ENCODE assay signal across 8 cellular contexts in the genomic region with DNA sequence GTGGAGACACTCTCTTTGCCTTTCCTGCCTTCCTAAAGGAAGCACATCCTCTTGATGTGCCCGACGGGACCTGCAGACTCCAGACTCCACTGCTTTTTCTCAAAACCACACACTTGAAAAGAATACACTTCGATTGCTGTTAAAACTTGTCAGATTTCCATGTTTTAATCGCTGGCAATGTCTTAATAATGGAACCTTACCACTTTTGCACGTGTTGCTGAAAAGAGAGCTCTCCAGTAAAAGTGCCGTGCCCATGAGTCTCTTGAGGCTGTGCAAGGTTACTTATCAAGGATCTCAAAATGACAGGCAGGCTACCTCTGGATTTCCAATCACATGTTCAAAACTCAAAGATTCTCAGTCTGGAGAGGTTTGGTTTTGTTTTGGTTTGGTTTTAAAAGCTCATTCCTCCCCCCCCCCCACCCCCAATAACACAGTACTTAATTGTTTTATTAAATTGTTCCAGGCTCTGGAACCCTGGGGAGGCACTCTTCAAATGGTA. TPM values are rescaled to one million over a fixed set of nuclear protein-coding genes. Genes with fewer than 3 reads are reported as not detected.
DNase-seq lines count a peak whose midpoint lies in the region; ATAC-seq, FAIRE-seq and TF ChIP-seq lines count a peak whose summit lies in the region.

No MANE protein-coding gene starts in this region.

- H3K27me3 ChIP-seq in NT2/D1 (ENCODE audit: insufficient read depth, insufficient read length) (peaks cover 68% of the 10 kb centered on the region), ovary (no peaks in the 10 kb centered on the region)

- 17 to 19% (median 17%) methylated on average over 6 of the region's 6 CpGs for WGBS in ovary, 3 donors

- peak overlapping the region; percentile 51 for H3K9ac ChIP-seq in NT2/D1 (ENCODE audit: insufficient read length, low read depth)

- TF ChIP-seq POLR2A in ovary (IDR thresholded peaks at IDR 0.05), result no peak

- no peak for FAIRE-seq in GM19239 (lab: Jason Lieb, UNC)

- ATAC-seq in GM21723 (IDR thresholded peaks at IDR 0.05; ENCODE audit: unreplicated experiment), result no peak

- no peak for TF ChIP-seq EP300 in ovary (IDR thresholded peaks at IDR 0.05)

- no peaks in the 10 kb centered on the region for H3K9me3 ChIP-seq in NT2/D1 (ENCODE audit: insufficient read depth, low read length)
- H3K9me3 ChIP-seq in ovary, result no peaks in the 10 kb centered on the region

- H3K4me1 ChIP-seq in NT2/D1 (ENCODE audit: insufficient read depth, insufficient read length) (peaks cover 12% of the 10 kb centered on the region), ovary (ENCODE audit: insufficient read depth) (peaks cover 3% of the 10 kb centered on the region)

- no peak overlapping the region for H3K27ac ChIP-seq in ovary

- intact Hi-C loops in ovary (cut with DNase I), result loop anchor here in 1 of 4 donors (5.0 kb wide), 1 partner anchor 1050 kb away; no protein-coding TSS in a partner anchor

- H3K36me3 ChIP-seq in NT2/D1 (ENCODE audit: insufficient read depth, insufficient read length, low read length) (no peaks in the 10 kb centered on the region), ovary (no peaks in the 10 kb centered on the region)

- no peak for TF ChIP-seq CTCF in epithelial cell of esophagus (IDR thresholded peaks at IDR 0.05; ENCODE audit: insufficient read depth, low read depth, low read length, missing control alignments)
- TF ChIP-seq CTCF in ovary (IDR thresholded peaks at IDR 0.05), result no peak

- H3K4me3 ChIP-seq in NT2/D1 (ENCODE audit: insufficient read length, low read depth), result peak overlapping the region; percentile 46
- peak overlapping the region; percentile 45 for H3K4me3 ChIP-seq in epithelial cell of esophagus (ENCODE audit: low read length)
- peak overlapping the region; percentile 25 for H3K4me3 ChIP-seq in ovary

- DNase-seq in DMS114 treated with DMSO at 0.1 percent for 48 hours (lab: John Stamatoyannopoulos, UW; ENCODE audit: unreplicated experiment), result peak; percentile 61
- no peak for DNase-seq in NT2/D1 (ENCODE audit: low read depth, low spot score)
- peak; percentile 30 for DNase-seq in epithelial cell of esophagus (ENCODE audit: low read depth)
- no peak for DNase-seq in ovary
- DNase-seq in NAMALWA (ENCODE audit: low spot score), result no peak
- DNase-seq in COLO668 (lab: John Stamatoyannopoulos, UW; ENCODE audit: unreplicated experiment), result no peak
- no peak for DNase-seq in GM19239 (ENCODE audit: insufficient read length, low spot score)

RNA-seq across cellular contexts. Expression of gene TFAP2A, which starts 12.0 kb away (rescaled TPM):
- total RNA-seq in ovary, result under 1 TPM in 6 of 7 donors, not detected in 1; 0.10 to 0.67 (median 0.20) TPM
- under 1 TPM; 0.12 to 0.15 TPM for polyA plus RNA-seq in ovary

Comparison
In these comparisons a context has a peak if more than half of its experiments do, and no peak if none do; other contexts are left out.
1. DNase-seq: peak in DMS114 treated with DMSO at 0.1 percent for 48 hours (single experiment) and epithelial cell of esophagus (single experiment); none in NT2/D1 (single experiment), ovary (0 of 5), NAMALWA (single experiment), COLO668 (single experiment) and GM19239 (single experiment).
2. Peak in every context shown above with its lines, with median percentiles within 50 percentile points of each other: H3K4me3 ChIP-seq.